ENCODE assay signal across 9 cellular contexts in genomic region chr2:219309278-219309677, GRCh38. TPM values are rescaled to one million over a fixed set of nuclear protein-coding genes. Genes with fewer than 3 reads are reported as not detected.
DNase-seq lines count a peak whose midpoint lies in the region; ATAC-seq and TF ChIP-seq lines count a peak whose summit lies in the region.
"Had no signal": no experiment of that assay in that cellular context is flagged by ENCODE, and none has a peak within 500 bp of the region (broad histone marks: within the 10 kb centered on the region; RNA-seq: fewer than 3 reads in every experiment).

Gene PTPRN, minus strand, starts transcription at chr2:219309401. Its CDS starts 69 bp downstream, at chr2:219309332.

- no peaks in the 10 kb centered on the region for H3K36me3 Mint-ChIP-seq in activated T-cell treated with anti-CD3 and anti-CD28 coated beads, Interleukin-2, amount 50 U/mL, for 72 hours (ENCODE audit: insufficient read depth in 2 of 2)

- H3K9ac ChIP-seq in NT2/D1 (ENCODE audit: insufficient read length, low read depth) = peak within 1 kb of the TSS; percentile 72
- no peak within 1 kb of the TSS for H3K9ac ChIP-seq in smooth muscle cell (ENCODE audit: low read depth)
- H3K9ac ChIP-seq: BLaER1 had no signal

- H3K4me3 ChIP-seq in NT2/D1 (ENCODE audit: insufficient read length, low read depth) (peak within 1 kb of the TSS; percentile 56), fibroblast of villous mesenchyme (ENCODE audit: low read depth, low read length) (peak within 1 kb of the TSS; percentile 35), smooth muscle cell (peak within 1 kb of the TSS; percentile 50)
- H3K4me3 ChIP-seq: BLaER1 had no signal

- H3K4me1 ChIP-seq in NT2/D1 (ENCODE audit: insufficient read depth, insufficient read length) (no peaks in the 10 kb centered on the region), smooth muscle cell (ENCODE audit: low read depth) (no peaks in the 10 kb centered on the region)
- H3K4me1 ChIP-seq: BLaER1 had no signal

- TF ChIP-seq CTCF in fibroblast of villous mesenchyme (IDR thresholded peaks at IDR 0.05; ENCODE audit: insufficient read depth, low read depth, low read length) = no peak
- TF ChIP-seq CTCF in smooth muscle cell (IDR thresholded peaks at IDR 0.05; ENCODE audit: borderline replicate concordance, insufficient read depth, poor library complexity, severe bottlenecking) = no peak

- H3K27me3 Mint-ChIP-seq in activated T-cell treated with anti-CD3 and anti-CD28 coated beads, Interleukin-2, amount 50 U/mL, for 72 hours (ENCODE audit: low read depth) = peaks cover 54% of the 10 kb centered on the region

- peak within 1 kb of the TSS in 1 of 2 donors; percentile 59 for H3K4me3 Mint-ChIP-seq in activated T-cell treated with anti-CD3 and anti-CD28 coated beads, Interleukin-2, amount 50 U/mL, for 72 hours

- H3K36me3 ChIP-seq in NT2/D1 (ENCODE audit: insufficient read depth, insufficient read length, low read length) (peaks cover 6% of the 10 kb centered on the region), smooth muscle cell (ENCODE audit: low read depth) (no peaks in the 10 kb centered on the region)
- H3K36me3 ChIP-seq: BLaER1 had no signal

- H3K4me1 Mint-ChIP-seq in activated T-cell treated with anti-CD3 and anti-CD28 coated beads, Interleukin-2, amount 50 U/mL, for 72 hours (ENCODE audit: low read depth) = peaks cover 10% of the 10 kb centered on the region

- H3K9me3 Mint-ChIP-seq in activated T-cell treated with anti-CD3 and anti-CD28 coated beads, Interleukin-2, amount 50 U/mL, for 72 hours = no peaks in the 10 kb centered on the region

- DNase-seq in activated T-cell treated with anti-CD3 and anti-CD28 coated beads, Interleukin-2, amount 50 U/mL, for 72 hours = no peak
- no peak for DNase-seq in activated T-cell treated with anti-CD3 and anti-CD28 coated beads for 4 hours
- peak; percentile 56 for DNase-seq in NT2/D1 (ENCODE audit: low read depth, low spot score)
- peak; percentile 51 for DNase-seq in fibroblast of villous mesenchyme (ENCODE audit: low read depth)
- DNase-seq in smooth muscle cell (lab: John Stamatoyannopoulos, UW; ENCODE audit: unreplicated experiment) = no peak
- DNase-seq in Right ventricle myocardium superior = no peak
- no peak for DNase-seq in ecto neural progenitor cell (ENCODE audit: low spot score)

- intact Hi-C loops in Right ventricle myocardium superior (cut with DNase I) = no loop called here

- H3K4me2 ChIP-seq in smooth muscle cell = peak within 1 kb of the TSS; percentile 93
- H3K4me2 ChIP-seq: BLaER1 had no signal

- peak within 1 kb of the TSS; percentile 54 for H2AFZ ChIP-seq in smooth muscle cell (ENCODE audit: low read depth)

- peak; percentile 32 to 33 for ATAC-seq in activated T-cell treated with anti-CD3 and anti-CD28 coated beads, Interleukin-2, amount 50 U/mL, for 72 hours (replicated peaks in 1 of 2)
- ATAC-seq in Right ventricle myocardium superior (ENCODE audit: poor library complexity) = no peak
- no peak for ATAC-seq in GM18909 (IDR thresholded peaks at IDR 0.05; ENCODE audit: poor library complexity, unreplicated experiment)

- H3K27ac Mint-ChIP-seq in activated T-cell treated with anti-CD3 and anti-CD28 coated beads, Interleukin-2, amount 50 U/mL, for 72 hours = no peak within 1 kb of the TSS

- peaks cover 6% of the 10 kb centered on the region for H4K20me1 ChIP-seq in smooth muscle cell (ENCODE audit: low read depth)

- H3K27me3 ChIP-seq in NT2/D1 (ENCODE audit: insufficient read depth, insufficient read length) (peaks cover 21% of the 10 kb centered on the region), smooth muscle cell (ENCODE audit: low read depth) (peaks cover 28% of the 10 kb centered on the region)

- H3K9me3 ChIP-seq in NT2/D1 (ENCODE audit: insufficient read depth, low read length) = no peaks in the 10 kb centered on the region; the same call in 1 of the 2 replicates
- H3K9me3 ChIP-seq in smooth muscle cell (replicated peaks; ENCODE audit: low read depth) = no peaks in the 10 kb centered on the region

- no peaks in the 10 kb centered on the region for H3K79me2 ChIP-seq in smooth muscle cell (ENCODE audit: low read depth)

- peaks cover 5% of the 10 kb centered on the region for H3F3A ChIP-seq in smooth muscle cell (ENCODE audit: low read depth)

- peak within 1 kb of the TSS; percentile 59 for H3K27ac ChIP-seq in smooth muscle cell (ENCODE audit: low read depth)
- H3K27ac ChIP-seq: BLaER1 had no signal

- WGBS in smooth muscle cell (ENCODE audit: low lambda C conversion rate) = 4% methylated on average over 37 of the region's 37 CpGs

RNA-seq across cellular contexts. Expression of gene PTPRN, which starts in this region (rescaled TPM):
- total RNA-seq in activated T-cell treated with anti-CD3 and anti-CD28 coated beads, Interleukin-2, amount 50 U/mL, for 72 hours = 1 to 10 TPM; 1.7 to 2.5 TPM
- 0.86 and 0.97 TPM in 2 replicates for total RNA-seq in fibroblast of villous mesenchyme
- total RNA-seq in smooth muscle cell = 10.7 and 19.4 TPM in 2 replicates
- 31.1 and 36.4 TPM in 2 replicates for polyA plus RNA-seq in smooth muscle cell
- not detected for total RNA-seq in Right ventricle myocardium superior

Comparison
In these comparisons a context has a peak if more than half of its experiments do, and no peak if none do; other contexts are left out.
1. Peak in DNase-seq and H3K4me3 ChIP-seq in fibroblast of villous mesenchyme; RNA of the gene not detected or under 1 TPM.
2. ATAC-seq: peak in activated T-cell treated with anti-CD3 and anti-CD28 coated beads, Interleukin-2, amount 50 U/mL, for 72 hours (2 of 2); none in Right ventricle myocardium superior (single experiment) and GM18909 (single experiment).
3. Peak in every context shown above with its lines, with median percentiles within 50 percentile points of each other: H3K4me3 ChIP-seq.